In the genomic region with DNA sequence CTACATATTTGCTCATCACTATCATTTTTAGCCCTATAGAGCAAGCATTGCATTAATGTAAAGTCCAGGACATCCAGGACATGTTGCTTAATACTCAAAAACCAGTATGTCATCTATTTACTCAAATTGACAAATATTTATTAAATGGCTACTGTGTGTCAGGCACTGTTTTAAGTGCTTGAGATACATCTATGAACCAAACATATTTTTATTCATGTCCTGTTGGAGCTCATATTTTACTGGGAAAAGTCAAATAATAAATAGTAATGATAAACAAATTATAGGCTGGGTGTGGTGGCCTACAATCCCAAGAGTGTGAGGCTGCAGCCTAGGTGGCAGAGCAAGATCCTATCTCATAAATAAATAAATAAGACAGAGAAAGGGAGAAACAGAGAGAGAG, we compare ENCODE assay signal across 26 cellular contexts.
"Had no signal": no experiment of that assay in that cellular context is flagged by ENCODE, and none has a peak within 500 bp of the region (broad histone marks: within the 10 kb centered on the region; RNA-seq: fewer than 3 reads in every experiment).

No MANE protein-coding gene starts in this region.

- H3K27me3 ChIP-seq: colonic mucosa, esophagus squamous epithelium, gastrocnemius medialis, heart right ventricle, left lung had no signal

- FAIRE-seq: endometrium, islet of Langerhans, keratinocyte had no signal

- H3K27ac ChIP-seq: colonic mucosa, epithelial cell of prostate, esophagus squamous epithelium, gastrocnemius medialis, heart right ventricle, left lung, lower lobe of right lung had no signal

- H3K36me3 ChIP-seq: colonic mucosa, esophagus squamous epithelium, gastrocnemius medialis, heart right ventricle, left lung, lower lobe of right lung had no signal

- H3K4me3 ChIP-seq: colonic mucosa, esophagus squamous epithelium, gastrocnemius medialis, heart right ventricle, left lung, lower lobe of right lung, mucosa of descending colon had no signal

- H3K9me3 ChIP-seq: colonic mucosa, esophagus squamous epithelium, gastrocnemius medialis, heart right ventricle, left lung, lower lobe of right lung, mucosa of descending colon had no signal

- DNase-seq: colonic mucosa; cortex of kidney; effector CD8-positive, alpha-beta T cell; effector memory CD8-positive, alpha-beta T cell; endodermal cell; erythroblast; esophagus squamous epithelium; foreskin fibroblast; foreskin melanocyte; gastrocnemius medialis; glutamatergic neuron; head of caudate nucleus; heart right ventricle; hippocampal formation; left cardiac atrium; left lung; left ventricle myocardium superior; lower lobe of right lung; mucosa of descending colon; naive B cell; naive thymus-derived CD8-positive, alpha-beta T cell had no signal

- H3K4me1 ChIP-seq: colonic mucosa, gastrocnemius medialis, lower lobe of right lung had no signal

- ATAC-seq: effector memory CD8-positive, alpha-beta T cell; esophagus mucosa; gastrocnemius medialis; heart right ventricle; left cardiac atrium; left lung; left ventricle myocardium superior; lower lobe of right lung; mucosa of descending colon; naive thymus-derived CD8-positive, alpha-beta T cell had no signal
